ENCODE assay signal across 13 cellular contexts in genomic region chr4:106587558-106587957, GRCh38.
A peak's percentile ranks its signal among the peaks of the same experiment; 100 is the strongest.
DNase-seq lines count a peak whose midpoint lies in the region; TF ChIP-seq lines count a peak whose summit lies in the region.
"Had no signal": no experiment of that assay in that cellular context is flagged by ENCODE, and none has a peak within 500 bp of the region (broad histone marks: within the 10 kb centered on the region; RNA-seq: fewer than 3 reads in every experiment).

No MANE protein-coding gene starts in this region.

- H3K27ac ChIP-seq in breast epithelium (no peak overlapping the region), transverse colon (no peak overlapping the region), ovary (no peak overlapping the region), adrenal gland (no peak overlapping the region)
- H3K27ac ChIP-seq: SJCRH30 had no signal

- no peaks in the 10 kb centered on the region for H3K27me3 Mint-ChIP-seq in MCF 10A (ENCODE audit: insufficient read depth, unreplicated experiment)
- H3K27me3 Mint-ChIP-seq: activated naive CD4-positive, alpha-beta T cell treated with anti-CD3 and anti-CD28 coated beads, Interleukin-2, amount 10 ng/mL, durations not matched to agents 7 days and 5 days had no signal

- no TSS peak for BruUV-seq in MCF 10A (replicated peaks; lab: Mats Ljungman, UMichigan)

- H3K27me3 ChIP-seq in breast epithelium: no peaks in the 10 kb centered on the region
- no peaks in the 10 kb centered on the region for H3K27me3 ChIP-seq in adipocyte (replicated peaks; ENCODE audit: control insufficient read depth, insufficient read depth, low read length)
- H3K27me3 ChIP-seq in transverse colon: no peaks in the 10 kb centered on the region
- no peaks in the 10 kb centered on the region for H3K27me3 ChIP-seq in ovary
- H3K27me3 ChIP-seq in adrenal gland: no peaks in the 10 kb centered on the region
- H3K27me3 ChIP-seq: BE2C, SJCRH30 had no signal

- CTCF ChIA-PET in MCF 10A (lab: Yijun Ruan, JAX): interaction anchor here (0.8 kb wide), 2 partner anchors 10 to 119 kb away, joined by 3 read pairs; no protein-coding TSS in a partner anchor

- intact Hi-C loops in MCF 10A (cut with micrococcal nuclease) (no loop called here), breast epithelium (cut with DNase I; ENCODE audit: low total_unique reads) (no loop called here), transverse colon (cut with DNase I; ENCODE audit: low total_unique reads) (no loop called here), ovary (cut with DNase I) (no loop called here), adrenal gland (cut with DNase I) (no loop called here)

- TF ChIP-seq POLR2A in breast epithelium (IDR thresholded peaks at IDR 0.05): no peak
- TF ChIP-seq POLR2A in transverse colon (IDR thresholded peaks at IDR 0.05): no peak
- no peak for TF ChIP-seq POLR2A in ovary (IDR thresholded peaks at IDR 0.05)
- TF ChIP-seq POLR2A in adrenal gland (IDR thresholded peaks at IDR 0.05): no peak

- H3K4me3 ChIP-seq in breast epithelium (no peak overlapping the region), adipocyte (ENCODE audit: low read length) (no peak overlapping the region), transverse colon (no peak overlapping the region), ovary (no peak overlapping the region), adrenal gland (no peak overlapping the region)
- H3K4me3 ChIP-seq: SJCRH30 had no signal

- TF ChIP-seq EP300 in transverse colon (IDR thresholded peaks at IDR 0.05; ENCODE audit: low read depth) (no peak), ovary (IDR thresholded peaks at IDR 0.05) (no peak)

- H3K4me3 Mint-ChIP-seq in MCF 10A (ENCODE audit: unreplicated experiment): no peak overlapping the region
- H3K4me3 Mint-ChIP-seq: activated naive CD4-positive, alpha-beta T cell treated with anti-CD3 and anti-CD28 coated beads, Interleukin-2, amount 10 ng/mL, durations not matched to agents 7 days and 5 days had no signal

- DNase-seq in MCF 10A (ENCODE audit: unreplicated experiment) (peak; percentile 61), breast epithelium (ENCODE audit: low spot score in 2 of 2) (no peak), adipocyte (ENCODE audit: low read depth) (peak; percentile 47), iris pigment epithelial cell (ENCODE audit: low read depth) (peak; percentile 75), transverse colon (no peak), ovary (no peak), adrenal gland (no peak), HUDEP-2 (lab: John Stamatoyannopoulos, UW; ENCODE audit: unreplicated experiment in 76 of 76) (no peak)
- DNase-seq: activated CD4-positive, alpha-beta T cell treated with anti-CD3 and anti-CD28 coated beads, Interleukin-2, amount 50 U/mL, for 1 hour; activated naive CD4-positive, alpha-beta T cell treated with anti-CD3 and anti-CD28 coated beads, Interleukin-2, amount 10 ng/mL, durations not matched to agents 7 days and 5 days; BE2C; NCI-H2029; SJCRH30 had no signal

- H3K36me3 Mint-ChIP-seq in MCF 10A (ENCODE audit: insufficient read depth, unreplicated experiment): no peaks in the 10 kb centered on the region
- H3K36me3 Mint-ChIP-seq: activated naive CD4-positive, alpha-beta T cell treated with anti-CD3 and anti-CD28 coated beads, Interleukin-2, amount 10 ng/mL, durations not matched to agents 7 days and 5 days had no signal

- H3K36me3 ChIP-seq in breast epithelium (no peaks in the 10 kb centered on the region), adipocyte (ENCODE audit: control insufficient read depth, insufficient read depth, low read length, severe bottlenecking) (no peaks in the 10 kb centered on the region), transverse colon (no peaks in the 10 kb centered on the region), ovary (no peaks in the 10 kb centered on the region), adrenal gland (replicated peaks in 1 of 2) (no peaks in the 10 kb centered on the region)
- H3K36me3 ChIP-seq: BE2C, SJCRH30 had no signal

- peaks cover 38% of the 10 kb centered on the region for H3K4me1 Mint-ChIP-seq in MCF 10A (ENCODE audit: insufficient read depth, unreplicated experiment)
- H3K4me1 Mint-ChIP-seq: activated naive CD4-positive, alpha-beta T cell treated with anti-CD3 and anti-CD28 coated beads, Interleukin-2, amount 10 ng/mL, durations not matched to agents 7 days and 5 days had no signal

- 15 to 24% methylated on average over 1 of the region's 1 CpG for WGBS in transverse colon (ENCODE audit: low coverage in 1 of 2), 2 donors
- 3 to 12% (median 4%) methylated on average over 1 of the region's 1 CpG for WGBS in ovary, 3 donors
- WGBS in adrenal gland, 4 donors: 32 to 47% (median 39%) methylated on average over 1 of the region's 1 CpG

- TF ChIP-seq CTCF in MCF 10A (IDR thresholded peaks at IDR 0.05; ENCODE audit: unreplicated experiment) (no peak), breast epithelium (IDR thresholded peaks at IDR 0.05) (no peak), transverse colon (IDR thresholded peaks at IDR 0.05) (no peak), ovary (IDR thresholded peaks at IDR 0.05) (no peak), adrenal gland (IDR thresholded peaks at IDR 0.05) (no peak)

- no peaks in the 10 kb centered on the region for H3K4me1 ChIP-seq in breast epithelium
- peaks cover 47% of the 10 kb centered on the region for H3K4me1 ChIP-seq in adipocyte (ENCODE audit: control insufficient read depth, insufficient read depth, low read length)
- H3K4me1 ChIP-seq in transverse colon: peaks cover 0 to 28% (median 8%) of the 10 kb centered on the region in 4 donors
- no peaks in the 10 kb centered on the region for H3K4me1 ChIP-seq in ovary (ENCODE audit: insufficient read depth)
- H3K4me1 ChIP-seq in adrenal gland (replicated peaks in 1 of 2): no peaks in the 10 kb centered on the region
- H3K4me1 ChIP-seq: BE2C, SJCRH30 had no signal

- POLR2A ChIA-PET in MCF 10A (lab: Yijun Ruan, JAX): interaction anchor here (0.6 to 1.5 kb wide), 2 partner anchors 10 to 272 kb away, joined by 4 read pairs; partner anchors contain the start of gene TBCK

- H3K9me3 Mint-ChIP-seq in MCF 10A (ENCODE audit: unreplicated experiment): no peaks in the 10 kb centered on the region
- H3K9me3 Mint-ChIP-seq: activated naive CD4-positive, alpha-beta T cell treated with anti-CD3 and anti-CD28 coated beads, Interleukin-2, amount 10 ng/mL, durations not matched to agents 7 days and 5 days had no signal

- H3K9me3 ChIP-seq in breast epithelium (no peaks in the 10 kb centered on the region), adipocyte (ENCODE audit: control insufficient read depth, low read length) (no peaks in the 10 kb centered on the region), transverse colon (no peaks in the 10 kb centered on the region), ovary (no peaks in the 10 kb centered on the region), adrenal gland (replicated peaks in 1 of 3) (no peaks in the 10 kb centered on the region)
- H3K9me3 ChIP-seq: BE2C, SJCRH30 had no signal

- peak overlapping the region; percentile 18 for H3K27ac Mint-ChIP-seq in MCF 10A (ENCODE audit: low read depth, unreplicated experiment)
- H3K27ac Mint-ChIP-seq: activated naive CD4-positive, alpha-beta T cell treated with anti-CD3 and anti-CD28 coated beads, Interleukin-2, amount 10 ng/mL, durations not matched to agents 7 days and 5 days had no signal

- no peak overlapping the region for H3K9ac ChIP-seq in adipocyte (ENCODE audit: low read length)

- in situ Hi-C loops in transverse colon (cut with MboI; ENCODE audit: low pct_ligation_motif_present in 1 of 4, low pct_unique_long_range_greater_than_20kb in 1 of 4, low sequenced_read_pairs in 3 of 4): no loop called here

Comparison
In these comparisons a context has a peak if more than half of its experiments do, and no peak if none do; other contexts are left out.
1. DNase-seq: peak in MCF 10A (single experiment), adipocyte (single experiment) and iris pigment epithelial cell (single experiment); none in breast epithelium (0 of 2), transverse colon (single experiment), ovary (0 of 5), adrenal gland (0 of 7) and HUDEP-2 (0 of 76).